Comparison of ENCODE assay signal across 30 cellular contexts in genomic region chrX:154006965-154007364, GRCh38.
"Had no signal": no experiment of that assay in that cellular context is flagged by ENCODE, and none has a peak within 500 bp of the region (broad histone marks: within the 10 kb centered on the region; RNA-seq: fewer than 3 reads in every experiment).

No MANE protein-coding gene starts in this region.

- H3K4me3 ChIP-seq: coronary artery, heart left ventricle, left lung, lower lobe of right lung, neural progenitor cell, thoracic aorta had no signal

- H3K27ac Mint-ChIP-seq: activated naive CD8-positive, alpha-beta T cell; effector memory CD8-positive, alpha-beta T cell had no signal

- H2AFZ ChIP-seq: neural progenitor cell had no signal

- DNase-seq: activated CD4-positive, alpha-beta T cell treated with anti-CD3 and anti-CD28 coated beads for 48 hours; activated CD4-positive, alpha-beta T cell treated with anti-CD3 and anti-CD28 coated beads, Interleukin-2, amount 50 U/mL, for 48 hours; activated CD8-positive, alpha-beta memory T cell treated with anti-CD3 and anti-CD28 coated beads for 24 hours; activated effector memory CD4-positive, alpha-beta T cell treated with Interleukin-2 at 50 U/mL for 16 hours; activated naive CD4-positive, alpha-beta T cell treated with Interleukin-2 at 50 U/mL for 16 hours; amniotic stem cell; brain microvascular endothelial cell; effector memory CD8-positive, alpha-beta T cell; erythroblast; heart left ventricle; hypothalamus; immature natural killer cell; kidney glomerular epithelial cell; lower lobe of right lung; mesenchymal stem cell; natural killer cell; occipital lobe; right cardiac atrium; stimulated activated CD4-positive, alpha-beta T cell treated with anti-CD3 and anti-CD28 coated beads, Interleukin-2, amount 100 ng/mL, for 48 hours; T-helper 9 cell had no signal

- FAIRE-seq: TTC549, urothelium cell line had no signal

- H3K4me2 ChIP-seq: neural progenitor cell had no signal

- ATAC-seq: activated CD4-positive, CD25-positive, alpha-beta regulatory T cell treated with anti-CD3 and anti-CD28 coated beads, Interleukin-2, amount 50 U/mL, for 24 hours; effector memory CD8-positive, alpha-beta T cell; heart left ventricle; left lung; lower lobe of right lung; natural killer cell; right cardiac atrium had no signal

- H3K4me1 ChIP-seq: lower lobe of right lung, neural progenitor cell had no signal

- H3K36me3 ChIP-seq: lower lobe of right lung, neural progenitor cell, thoracic aorta had no signal

- H3K4me3 Mint-ChIP-seq: activated naive CD8-positive, alpha-beta T cell; effector memory CD8-positive, alpha-beta T cell; natural killer cell; neural progenitor cell had no signal

- H3K9me3 ChIP-seq: heart left ventricle, left lung, lower lobe of right lung, thoracic aorta had no signal

- H3K9me3 Mint-ChIP-seq: effector memory CD8-positive, alpha-beta T cell; immature natural killer cell; natural killer cell; stimulated activated naive CD8-positive, alpha-beta T cell treated with anti-CD3 and anti-CD28 coated beads, Interleukin-15, Interleukin-2, amounts not matched to agents 100 ng/mL and 50 ng/mL, for 24 hours had no signal

- H3K27ac ChIP-seq: brain microvascular endothelial cell, coronary artery, heart left ventricle, left lung, lower lobe of right lung, neural progenitor cell, thoracic aorta, VCaP had no signal

- H3K27me3 Mint-ChIP-seq: activated naive CD8-positive, alpha-beta T cell; effector memory CD8-positive, alpha-beta T cell; stimulated activated naive CD8-positive, alpha-beta T cell treated with anti-CD3 and anti-CD28 coated beads, Interleukin-15, Interleukin-2, amounts not matched to agents 100 ng/mL and 50 ng/mL, for 24 hours had no signal

- H3K36me3 Mint-ChIP-seq: activated naive CD8-positive, alpha-beta T cell; natural killer cell had no signal

- H3K9ac ChIP-seq: neural progenitor cell had no signal

- H3K27me3 ChIP-seq: brain microvascular endothelial cell, neural progenitor cell had no signal
